8 cellular contexts compared by ENCODE assay signal in the genomic region with DNA sequence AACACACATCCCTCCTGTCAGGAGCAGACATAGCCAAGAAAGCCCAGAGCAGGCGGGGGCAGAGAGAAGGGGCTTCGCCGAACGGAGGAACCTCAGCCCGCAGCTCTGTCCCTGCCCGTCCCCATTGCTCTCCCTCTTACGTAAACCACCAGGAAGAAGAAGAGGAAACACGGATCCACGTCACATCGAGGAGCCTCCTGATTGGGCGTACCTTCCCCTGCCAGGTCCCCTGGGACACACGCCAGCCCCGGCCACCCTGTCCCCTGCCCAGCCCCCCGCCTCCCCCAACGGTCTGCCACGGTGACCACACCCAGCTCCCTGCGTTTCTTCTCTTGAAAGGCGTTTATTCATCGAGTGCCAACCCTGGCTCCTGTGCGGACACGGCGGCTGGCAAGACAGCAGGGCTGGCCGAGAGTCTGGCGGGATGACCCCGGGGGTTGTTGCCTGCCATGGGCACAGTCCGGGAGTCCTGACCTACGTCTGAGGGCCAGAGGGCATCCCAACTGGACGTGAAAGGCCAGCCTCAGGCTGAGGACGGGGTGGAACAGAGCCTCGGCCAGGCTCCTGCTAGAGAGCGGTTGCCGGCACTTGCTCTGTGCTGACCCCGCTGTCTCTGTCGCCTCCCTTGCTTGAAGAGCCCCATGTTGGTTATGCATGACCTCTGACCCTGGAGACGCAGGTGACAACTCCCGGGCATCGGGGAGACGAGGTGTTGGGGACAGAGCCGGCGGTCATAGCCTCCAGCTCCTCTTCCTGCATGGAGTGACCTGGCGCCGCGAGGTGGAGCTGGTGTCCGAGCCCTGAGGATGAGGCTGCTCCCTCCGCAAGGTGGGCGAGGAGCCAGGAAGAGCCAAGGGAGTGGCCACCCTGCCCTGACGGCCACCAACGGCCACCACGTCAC. TPM values are rescaled to one million over a fixed set of nuclear protein-coding genes. Genes with fewer than 3 reads are reported as not detected.
A peak's percentile ranks its signal among the peaks of the same experiment; 100 is the strongest.
DNase-seq lines count a peak whose midpoint lies in the region; ATAC-seq and TF ChIP-seq lines count a peak whose summit lies in the region.

No MANE protein-coding gene starts in this region.

- DNase-seq in AG20443 (ENCODE audit: low spot score) (peak; percentile 74), HuH-7.5 (ENCODE audit: low spot score) (peak; percentile 85), RPMI7951 (ENCODE audit: low read depth) (peak; percentile 70), NK-92 (lab: John Stamatoyannopoulos, UW; ENCODE audit: unreplicated experiment) (no peak), chondrocyte (ENCODE audit: low spot score) (no peak)

- H3K4me1 ChIP-seq in esophagus (ENCODE audit: control insufficient read depth in 2 of 2, insufficient read depth in 2 of 2, low read length in 1 of 2) (peaks cover 0 to 14% of the 10 kb centered on the region in 2 donors), stomach smooth muscle (ENCODE audit: control insufficient read depth, insufficient read depth, low read length) (peaks cover 16% of the 10 kb centered on the region)

- H3K27ac ChIP-seq in esophagus (ENCODE audit: low read depth in 2 of 2, low read length in 1 of 2) (no peak overlapping the region), stomach smooth muscle (ENCODE audit: low read length) (no peak overlapping the region)

- peaks cover 27% of the 10 kb centered on the region for H3K27me3 Mint-ChIP-seq in chondrocyte (ENCODE audit: low read depth)

- H3K4me3 ChIP-seq in esophagus (ENCODE audit: low read depth in 1 of 2, low read length in 2 of 2) (peak overlapping the region; percentile 37 to 38), stomach smooth muscle (ENCODE audit: low read length in 2 of 2) (peak overlapping the region; percentile 35 to 68)

- no peaks in the 10 kb centered on the region for H3K9me3 Mint-ChIP-seq in chondrocyte (ENCODE audit: low read depth)

- 42% methylated on average over 49 of the region's 49 CpGs for WGBS in esophagus, 2 donors

- H3K4me3 Mint-ChIP-seq in chondrocyte (ENCODE audit: unreplicated experiment) = no peak overlapping the region

- no peaks in the 10 kb centered on the region for H3K36me3 Mint-ChIP-seq in chondrocyte (ENCODE audit: low read depth)

- H3K9ac ChIP-seq in stomach smooth muscle (ENCODE audit: low read length in 2 of 2) = no peak overlapping the region

- no peak for TF ChIP-seq CTCF in chondrocyte (IDR thresholded peaks at IDR 0.05)

- H3K9me3 ChIP-seq in esophagus (ENCODE audit: control insufficient read depth in 2 of 2, insufficient read depth in 1 of 2, low read depth in 1 of 2, low read length in 1 of 2) (peaks cover 0 to 2% of the 10 kb centered on the region in 2 donors), stomach smooth muscle (ENCODE audit: control insufficient read depth in 2 of 2, low read length in 2 of 2) (no peaks in the 10 kb centered on the region)

- H3K36me3 ChIP-seq in esophagus (ENCODE audit: control insufficient read depth in 2 of 2, insufficient read depth in 2 of 2, low read length in 1 of 2) = no peaks in the 10 kb centered on the region
- H3K36me3 ChIP-seq in stomach smooth muscle (ENCODE audit: control insufficient read depth in 2 of 2, insufficient read depth in 2 of 2, low read length in 2 of 2) = no peaks in the 10 kb centered on the region

- ATAC-seq in HG03097 (IDR thresholded peaks at IDR 0.05; ENCODE audit: low FRiP score, unreplicated experiment) = no peak

- no peak overlapping the region for H3K27ac Mint-ChIP-seq in chondrocyte (ENCODE audit: unreplicated experiment)

- H3K4me1 Mint-ChIP-seq in chondrocyte (ENCODE audit: low read depth) = no peaks in the 10 kb centered on the region

- H3K27me3 ChIP-seq in esophagus (ENCODE audit: control insufficient read depth in 1 of 2, insufficient read depth in 2 of 2, low read length in 2 of 2) (no peaks in the 10 kb centered on the region), stomach smooth muscle (ENCODE audit: control insufficient read depth in 1 of 2, insufficient read depth in 2 of 2, low read length in 2 of 2) (peaks cover 15 to 22% of the 10 kb centered on the region in 2 donors)

RNA-seq across cellular contexts. Expression of gene ACSF3, which starts 40.6 kb away (rescaled TPM):
- 10.8 and 12.8 TPM in 2 replicates for total RNA-seq in RPMI7951 (2014; rRNA removed; shearing (Covaris generic))
- 10 to 100 TPM; 14.1 to 22.3 TPM for polyA plus RNA-seq in esophagus
- 19.5 to 24.4 TPM (median 20.8 TPM) in 3 replicates for total RNA-seq in chondrocyte

Comparison
In these comparisons a context has a peak if more than half of its experiments do, and no peak if none do; other contexts are left out.
1. DNase-seq: peak in AG20443 (single experiment), HuH-7.5 (single experiment) and RPMI7951 (single experiment); none in NK-92 (single experiment) and chondrocyte (single experiment).